ENCODE assay signal across 22 cellular contexts in genomic region chr10:64209574-64209973, GRCh38.
A peak's percentile ranks its signal among the peaks of the same experiment; 100 is the strongest.
DNase-seq lines count a peak whose midpoint lies in the region; ATAC-seq, FAIRE-seq and TF ChIP-seq lines count a peak whose summit lies in the region.
"Had no signal": no experiment of that assay in that cellular context is flagged by ENCODE, and none has a peak within 500 bp of the region (broad histone marks: within the 10 kb centered on the region; RNA-seq: fewer than 3 reads in every experiment).

No MANE protein-coding gene starts in this region.

- no peak for FAIRE-seq in D721Med (lab: Jason Lieb, UNC)
- FAIRE-seq: GM18507, HepG2 had no signal

- DNase-seq in DMS53 (lab: John Stamatoyannopoulos, UW) (peak; percentile 13), DMS53 treated with DMSO at 0.1 percent for 48 hours (lab: John Stamatoyannopoulos, UW; ENCODE audit: unreplicated experiment) (no peak), astrocyte of the hippocampus (ENCODE audit: low read depth, low spot score) (peak; percentile 75), left ventricle myocardium superior (peak; percentile 29), foreskin melanocyte (no peak), iPS-NIHi11 (ENCODE audit: low spot score) (no peak), D721Med (ENCODE audit: insufficient read length, low spot score) (no peak)
- DNase-seq: activated CD8-positive, alpha-beta memory T cell treated with anti-CD3 and anti-CD28 coated beads, Interleukin-2, amount 50 U/mL, for 4 hours; activated effector memory CD4-positive, alpha-beta T cell treated with Interleukin-2 at 50 U/mL for 16 hours; COR-L47; HFFc6; hypothalamus; kidney; NCI-H1417 treated with DMSO at 0.1 percent for 48 hours; NCI-H69; stimulated activated CD4-positive, alpha-beta T cell treated with anti-CD3 and anti-CD28 coated beads, Interleukin-12 subunit alpha, Interleukin-12 subunit beta, amount 100 ng/mL, for 4 hours; T-helper 17 cell; WERI-Rb-1 had no signal

- intact Hi-C loops in left ventricle myocardium superior (cut with micrococcal nuclease): no loop called here

- TF ChIP-seq CTCF in D721Med (IDR thresholded peaks at IDR 0.05; ENCODE audit: insufficient read depth, missing control alignments): no peak

- peaks cover 7% of the 10 kb centered on the region for H3K9me3 ChIP-seq in skeletal muscle satellite cell (replicated peaks; ENCODE audit: low read length)
- H3K9me3 ChIP-seq: breast epithelium had no signal

- peak overlapping the region; percentile 3 for H3K4me2 ChIP-seq in skeletal muscle satellite cell (ENCODE audit: low read length)

- H3K9ac ChIP-seq in skeletal muscle satellite cell (ENCODE audit: low read depth, low read length): no peak overlapping the region

- H3K27me3 ChIP-seq in skeletal muscle satellite cell (ENCODE audit: control insufficient read depth, insufficient read depth, low read length): no peaks in the 10 kb centered on the region
- H3K27me3 ChIP-seq: breast epithelium had no signal

- H3K4me3 ChIP-seq in skeletal muscle satellite cell (ENCODE audit: low read length): no peak overlapping the region
- H3K4me3 ChIP-seq: breast epithelium had no signal

- H3K4me1 ChIP-seq in skeletal muscle satellite cell (ENCODE audit: control insufficient read depth, insufficient read depth, low read length): no peaks in the 10 kb centered on the region
- H3K4me1 ChIP-seq: breast epithelium had no signal

- H3K36me3 ChIP-seq in skeletal muscle satellite cell (ENCODE audit: insufficient read depth, low read length): no peaks in the 10 kb centered on the region
- H3K36me3 ChIP-seq: breast epithelium, WERI-Rb-1 had no signal

- peak; percentile 88 for ATAC-seq in left ventricle myocardium superior
- ATAC-seq: HepG2, T-helper 17 cell had no signal

Comparison
In these comparisons a context has a peak if more than half of its experiments do, and no peak if none do; other contexts are left out.
1. DNase-seq: peak in DMS53 (single experiment), astrocyte of the hippocampus (single experiment) and left ventricle myocardium superior (single experiment); none in DMS53 treated with DMSO at 0.1 percent for 48 hours (single experiment), foreskin melanocyte (single experiment), iPS-NIHi11 (single experiment) and D721Med (single experiment).